In genomic region chr1:28259252-28259934, GRCh38 we compare ENCODE assay signal across 8 cellular contexts. TPM values are rescaled to one million over a fixed set of nuclear protein-coding genes. Genes with fewer than 3 reads are reported as not detected.
A peak's percentile ranks its signal among the peaks of the same experiment; 100 is the strongest.
DNase-seq lines count a peak whose midpoint lies in the region; TF ChIP-seq lines count a peak whose summit lies in the region.

SESN2 (plus strand) TSS chr1:28259518; CDS start chr1:28259848, 330 bp downstream.

- H3K4me1 ChIP-seq in effector memory CD4-positive, alpha-beta T cell (ENCODE audit: control insufficient read depth, insufficient read depth, low read length, poor library complexity, severe bottlenecking), result peaks cover 35% of the 10 kb centered on the region

- H3K9me3 ChIP-seq in effector memory CD4-positive, alpha-beta T cell (ENCODE audit: control insufficient read depth, low read length), result no peaks in the 10 kb centered on the region

- peak; percentile 93 for DNase-seq in CMK (ENCODE audit: low read depth)
- peak; percentile 97 for DNase-seq in GM20000 (ENCODE audit: low spot score)
- peak; percentile 98 for DNase-seq in HT-29 (ENCODE audit: low spot score)
- DNase-seq in NOMO-1 (lab: John Stamatoyannopoulos, UW; ENCODE audit: unreplicated experiment in 2 of 2), result peak; percentile 99
- peak; percentile 98 to 99 for DNase-seq in activated CD8-positive, alpha-beta memory T cell treated with anti-CD3 and anti-CD28 coated beads for 4 hours (ENCODE audit: low read depth in 2 of 2)
- DNase-seq in effector memory CD4-positive, alpha-beta T cell, result peak; percentile 97 to 98 (median 98)
- DNase-seq in medulla oblongata (ENCODE audit: extremely low spot score), result peak; percentile 99
- DNase-seq in stimulated activated CD8-positive, alpha-beta memory T cell treated with anti-CD3 and anti-CD28 coated beads, Interleukin-12 subunit alpha, Interleukin-12 subunit beta, amount 100 ng/mL, for 1 hour (ENCODE audit: low read depth), result peak; percentile 98

- no peaks in the 10 kb centered on the region for H3K27me3 ChIP-seq in effector memory CD4-positive, alpha-beta T cell (replicated peaks; ENCODE audit: control insufficient read depth, insufficient read depth, low read length, poor library complexity, severe bottlenecking)

- no peaks in the 10 kb centered on the region for H3K36me3 ChIP-seq in effector memory CD4-positive, alpha-beta T cell (ENCODE audit: control insufficient read depth, insufficient read depth, low read length)

- no peak for TF ChIP-seq CTCF in GM20000 (IDR thresholded peaks at IDR 0.05; ENCODE audit: extremely low read depth, missing control alignments)

- H3K4me3 ChIP-seq in effector memory CD4-positive, alpha-beta T cell (ENCODE audit: insufficient read depth, low read depth, low read length, poor library complexity, severe bottlenecking), result peak within 1 kb of the TSS; percentile 99

- peak within 1 kb of the TSS; percentile 76 for H3K27ac ChIP-seq in effector memory CD4-positive, alpha-beta T cell (ENCODE audit: insufficient read depth, low read length, poor library complexity, severe bottlenecking)

RNA-seq across cellular contexts. Expression of gene SESN2, which starts in this region (rescaled TPM):
- 15.1 and 19.3 TPM in 2 replicates for total RNA-seq in HT-29 (2014; rRNA removed; shearing (Covaris generic))

Comparison
In these comparisons a context has a peak if more than half of its experiments do, and no peak if none do; other contexts are left out.
1. Peak in every context shown above with its lines: DNase-seq, H3K4me3 ChIP-seq and H3K27ac ChIP-seq.